ENCODE assay signal across 8 cellular contexts in the genomic region with DNA sequence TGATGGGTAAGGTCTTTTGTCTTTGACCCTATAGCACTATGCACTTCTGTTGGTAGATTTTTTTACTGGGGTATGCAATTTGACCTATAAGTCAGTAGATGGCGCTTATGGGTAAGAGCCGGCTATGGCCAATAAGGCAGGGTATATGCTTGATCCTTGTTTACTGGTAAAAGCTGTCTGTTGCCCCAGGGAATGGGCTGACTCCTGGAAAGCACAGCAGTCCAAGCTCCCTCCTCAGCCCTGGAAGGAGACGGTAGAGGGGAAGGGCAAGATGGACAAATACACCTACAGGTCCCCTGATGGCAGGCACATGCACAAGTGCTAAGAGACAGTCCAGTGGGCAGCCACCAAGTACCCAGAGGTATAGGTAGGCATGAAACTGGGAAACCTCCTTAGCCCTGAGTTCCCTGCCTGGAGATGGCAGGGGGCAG.
A peak's percentile ranks its signal among the peaks of the same experiment; 100 is the strongest.
DNase-seq lines count a peak whose midpoint lies in the region; ATAC-seq and TF ChIP-seq lines count a peak whose summit lies in the region.

No MANE protein-coding gene starts in this region.

- DNase-seq in SK-N-DZ (ENCODE audit: low spot score): peak; percentile 50
- peak; percentile 21 to 63 for DNase-seq in foreskin fibroblast
- no peak for DNase-seq in prostate gland (ENCODE audit: low spot score)
- DNase-seq in middle frontal gyrus (ENCODE audit: extremely low spot score, low spot score): no peak
- DNase-seq in cortex of kidney (lab: John Stamatoyannopoulos, UW): no peak

- H4K20me1 ChIP-seq in DOHH2 (ENCODE audit: control insufficient read depth, insufficient read depth, low read depth, low read length): no peaks in the 10 kb centered on the region

- intact Hi-C loops in prostate gland (cut with DNase I): loop anchor here (5.0 kb wide), 1 partner anchor 517 kb away; no protein-coding TSS in a partner anchor

- H3K4me3 ChIP-seq in DOHH2 (ENCODE audit: low read length): no peak overlapping the region
- H3K4me3 ChIP-seq in foreskin fibroblast (ENCODE audit: low read depth in 1 of 2, low read length in 2 of 2): no peak overlapping the region
- H3K4me3 ChIP-seq in prostate gland: no peak overlapping the region

- H3K4me1 ChIP-seq in DOHH2 (ENCODE audit: control insufficient read depth, low read length): no peaks in the 10 kb centered on the region
- H3K4me1 ChIP-seq in prostate gland (replicated peaks): no peaks in the 10 kb centered on the region

- no peak overlapping the region for H3K27ac ChIP-seq in DOHH2 (ENCODE audit: low read depth, low read length)
- H3K27ac ChIP-seq in prostate gland: no peak overlapping the region

- peak; percentile 74 for ATAC-seq in GM19397 (IDR thresholded peaks at IDR 0.05; ENCODE audit: unreplicated experiment)
- ATAC-seq in HG03469 (IDR thresholded peaks at IDR 0.05; ENCODE audit: unreplicated experiment): peak; percentile 85

- no peaks in the 10 kb centered on the region for H3K79me2 ChIP-seq in DOHH2 (ENCODE audit: control insufficient read depth, low read length)

- H3K4me2 ChIP-seq in DOHH2 (ENCODE audit: low read length): no peak overlapping the region

- H3K36me3 ChIP-seq in DOHH2 (ENCODE audit: control insufficient read depth, low read length): no peaks in the 10 kb centered on the region
- no peaks in the 10 kb centered on the region for H3K36me3 ChIP-seq in prostate gland

- no peak for TF ChIP-seq POLR2A in prostate gland (IDR thresholded peaks at IDR 0.05)

- no peaks in the 10 kb centered on the region for H3K9me2 ChIP-seq in DOHH2 (replicated peaks; ENCODE audit: control insufficient read depth, low read length)

- peak; percentile 80 for TF ChIP-seq CTCF in DOHH2 (IDR thresholded peaks at IDR 0.05; ENCODE audit: low read depth, low read length, poor library complexity, severe bottlenecking)
- peak; percentile 84 for TF ChIP-seq CTCF in foreskin fibroblast (IDR thresholded peaks at IDR 0.05; ENCODE audit: low read depth, low read length)
- TF ChIP-seq CTCF in prostate gland (IDR thresholded peaks at IDR 0.05): peak in 3 of 4 experiments; percentile 19 to 56 (median 43)

- H3K27me3 ChIP-seq in DOHH2 (ENCODE audit: control insufficient read depth, low read length) (no peaks in the 10 kb centered on the region), prostate gland (replicated peaks; ENCODE audit: insufficient read depth) (no peaks in the 10 kb centered on the region)

- WGBS in prostate gland: 15% methylated on average over 3 of the region's 3 CpGs

- no peaks in the 10 kb centered on the region for H3K9me3 ChIP-seq in DOHH2 (ENCODE audit: control insufficient read depth, insufficient read depth, low read length)
- H3K9me3 ChIP-seq in prostate gland: no peaks in the 10 kb centered on the region

- H3F3A ChIP-seq in DOHH2 (ENCODE audit: control insufficient read depth, insufficient read depth): no peaks in the 10 kb centered on the region

Comparison
In these comparisons a context has a peak if more than half of its experiments do, and no peak if none do; other contexts are left out.
1. DNase-seq: peak in SK-N-DZ (single experiment) and foreskin fibroblast (2 of 2); none in prostate gland (single experiment), middle frontal gyrus (single experiment) and cortex of kidney (single experiment).
2. Peak in every context shown above with its lines, with median percentiles within 50 percentile points of each other: CTCF ChIP-seq.